Comparison of ENCODE assay signal across 1 cellular context in the genomic region with DNA sequence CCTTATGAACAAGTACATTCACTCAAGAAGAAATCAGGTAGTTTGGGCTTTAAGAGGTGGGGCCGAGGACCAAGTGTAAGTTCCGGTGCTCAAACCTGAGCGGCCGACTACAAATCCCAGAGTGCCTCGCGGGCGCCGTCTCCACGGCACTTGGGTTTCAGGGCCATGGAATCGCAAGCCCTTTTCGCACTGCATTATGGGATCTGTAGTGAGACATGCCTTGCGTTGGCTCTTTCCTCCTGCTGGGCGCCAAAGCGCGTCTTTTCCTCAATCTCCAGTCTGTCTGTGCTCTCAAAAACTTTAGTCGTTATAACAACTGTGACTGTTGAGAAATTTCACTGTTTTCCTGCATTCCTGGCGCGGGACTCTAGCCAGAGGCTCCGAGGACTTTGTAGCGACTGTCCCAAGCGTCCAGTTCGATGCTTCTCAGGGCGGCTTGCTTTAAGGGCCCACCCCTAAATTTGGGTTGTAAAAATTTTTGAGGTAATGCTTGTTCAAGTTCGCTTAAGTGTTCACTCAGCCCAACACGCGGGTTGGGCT.
A peak's percentile ranks its signal among the peaks of the same experiment; 100 is the strongest.
TF ChIP-seq lines count a peak whose summit lies in the region.

No MANE protein-coding gene starts in this region.

TF ChIP-seq in K562, 482 proteins besides CTCF, POLR2A, EP300 and RAD21 (continued from another document and continues in another):
- TF ChIP-seq PRDM10 (IDR thresholded peaks at IDR 0.05; ENCODE audit: partially characterized antibody) (peak; percentile 20), CBX3 (IDR thresholded peaks at IDR 0.05; ENCODE audit: borderline replicate concordance in 1 of 2, low read length in 2 of 2) (no peak), PRMT5 (CRISPR knock-in tag; IDR thresholded peaks at IDR 0.05) (no peak), NBN (IDR thresholded peaks at IDR 0.05; ENCODE audit: low read depth) (peak; percentile 30; the same call in 1 of the 2 replicates), ATF7 (IDR thresholded peaks at IDR 0.05) (peak; percentile 31), ZNF766 (CRISPR knock-in tag; conservative IDR thresholded peaks at IDR 0.05) (peak; percentile 80), ZNF280B (CRISPR knock-in tag; IDR thresholded peaks at IDR 0.05) (no peak), SMAD4 (CRISPR knock-in tag; conservative IDR thresholded peaks at IDR 0.05) (no peak), STAT5A (IDR thresholded peaks at IDR 0.05; ENCODE audit: borderline replicate concordance, low read length) (no peak), TAL1 (IDR thresholded peaks at IDR 0.05) (no peak), FOXK1 (CRISPR knock-in tag; IDR thresholded peaks at IDR 0.05; ENCODE audit: borderline replicate concordance) (no peak), ZNF253 (CRISPR knock-in tag; conservative IDR thresholded peaks at IDR 0.05) (no peak), POLR2AphosphoS5 (IDR thresholded peaks at IDR 0.05; ENCODE audit: control insufficient read depth, insufficient read depth, low read depth, low read length) (no peak; the same call in 1 of the 2 replicates), NFATC3 (IDR thresholded peaks at IDR 0.05) (no peak), FOSL1 (tag; conservative IDR thresholded peaks at IDR 0.05) (no peak), GABPA (tag; conservative IDR thresholded peaks at IDR 0.05; ENCODE audit: low read depth) (peak; percentile 79), ZNF23 (CRISPR knock-in tag; IDR thresholded peaks at IDR 0.05) (no peak), POLR2AphosphoS2 (IDR thresholded peaks at IDR 0.05; ENCODE audit: low read length) (no peak), NCOA4 (IDR thresholded peaks at IDR 0.05; ENCODE audit: partially characterized antibody) (no peak), MAFG (tag; conservative IDR thresholded peaks at IDR 0.05) (no peak), XRCC5 (IDR thresholded peaks at IDR 0.05; ENCODE audit: low read depth, low read length) (0 out of 2 replicates have a peak, but pooled peaks have one; percentile 50), ZC3H11A (IDR thresholded peaks at IDR 0.05; ENCODE audit: low read depth, low read length) (no peak), SP2 (IDR thresholded peaks at IDR 0.05; ENCODE audit: extremely low read depth, low read depth, low read length, poor library complexity, severe bottlenecking) (no peak), YBX1 (IDR thresholded peaks at IDR 0.05) (no peak), PHF20 (IDR thresholded peaks at IDR 0.05; ENCODE audit: partially characterized antibody) (peak; percentile 29), LARP7 (IDR thresholded peaks at IDR 0.05) (no peak), ZNF146 (CRISPR knock-in tag; IDR thresholded peaks at IDR 0.05; ENCODE audit: unreplicated experiment) (no peak), ARHGAP35 (IDR thresholded peaks at IDR 0.05; ENCODE audit: partially characterized antibody) (no peak), HCFC1 (IDR thresholded peaks at IDR 0.05; ENCODE audit: low read depth, low read length) (peak; percentile 96), ZFPM2 (CRISPR knock-in tag; IDR thresholded peaks at IDR 0.05) (no peak), BRCA1 (IDR thresholded peaks at IDR 0.05) (no peak), BRCA1 (CRISPR knock-in tag; IDR thresholded peaks at IDR 0.05) (no peak), RFX1 (IDR thresholded peaks at IDR 0.05) (peak; percentile 64), MIER1 (IDR thresholded peaks at IDR 0.05; ENCODE audit: low read depth) (no peak), CHD2 (IDR thresholded peaks at IDR 0.05; ENCODE audit: low read depth, low read length) (no peak), SREBF2 (CRISPR knock-in tag; IDR thresholded peaks at IDR 0.05) (no peak), TEAD4 (IDR thresholded peaks at IDR 0.05; ENCODE audit: low read length) (peak; percentile 16; the same call in 1 of the 2 replicates), TEAD4 (CRISPR knock-in tag; IDR thresholded peaks at IDR 0.05; ENCODE audit: borderline replicate concordance) (no peak), HIVEP1 (CRISPR knock-in tag; IDR thresholded peaks at IDR 0.05) (no peak)
- TF ChIP-seq, protein P1, sequence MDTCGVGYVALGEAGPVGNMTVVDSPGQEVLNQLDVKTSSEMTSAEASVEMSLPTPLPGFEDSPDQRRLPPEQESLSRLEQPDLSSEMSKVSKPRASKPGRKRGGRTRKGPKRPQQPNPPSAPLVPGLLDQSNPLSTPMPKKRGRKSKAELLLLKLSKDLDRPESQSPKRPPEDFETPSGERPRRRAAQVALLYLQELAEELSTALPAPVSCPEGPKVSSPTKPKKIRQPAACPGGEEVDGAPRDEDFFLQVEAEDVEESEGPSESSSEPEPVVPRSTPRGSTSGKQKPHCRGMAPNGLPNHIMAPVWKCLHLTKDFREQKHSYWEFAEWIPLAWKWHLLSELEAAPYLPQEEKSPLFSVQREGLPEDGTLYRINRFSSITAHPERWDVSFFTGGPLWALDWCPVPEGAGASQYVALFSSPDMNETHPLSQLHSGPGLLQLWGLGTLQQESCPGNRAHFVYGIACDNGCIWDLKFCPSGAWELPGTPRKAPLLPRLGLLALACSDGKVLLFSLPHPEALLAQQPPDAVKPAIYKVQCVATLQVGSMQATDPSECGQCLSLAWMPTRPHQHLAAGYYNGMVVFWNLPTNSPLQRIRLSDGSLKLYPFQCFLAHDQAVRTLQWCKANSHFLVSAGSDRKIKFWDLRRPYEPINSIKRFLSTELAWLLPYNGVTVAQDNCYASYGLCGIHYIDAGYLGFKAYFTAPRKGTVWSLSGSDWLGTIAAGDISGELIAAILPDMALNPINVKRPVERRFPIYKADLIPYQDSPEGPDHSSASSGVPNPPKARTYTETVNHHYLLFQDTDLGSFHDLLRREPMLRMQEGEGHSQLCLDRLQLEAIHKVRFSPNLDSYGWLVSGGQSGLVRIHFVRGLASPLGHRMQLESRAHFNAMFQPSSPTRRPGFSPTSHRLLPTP (IDR thresholded peaks at IDR 0.05; ENCODE audit: borderline replicate concordance, extremely low read depth, insufficient read length): no peak
- TF ChIP-seq, protein P2, sequence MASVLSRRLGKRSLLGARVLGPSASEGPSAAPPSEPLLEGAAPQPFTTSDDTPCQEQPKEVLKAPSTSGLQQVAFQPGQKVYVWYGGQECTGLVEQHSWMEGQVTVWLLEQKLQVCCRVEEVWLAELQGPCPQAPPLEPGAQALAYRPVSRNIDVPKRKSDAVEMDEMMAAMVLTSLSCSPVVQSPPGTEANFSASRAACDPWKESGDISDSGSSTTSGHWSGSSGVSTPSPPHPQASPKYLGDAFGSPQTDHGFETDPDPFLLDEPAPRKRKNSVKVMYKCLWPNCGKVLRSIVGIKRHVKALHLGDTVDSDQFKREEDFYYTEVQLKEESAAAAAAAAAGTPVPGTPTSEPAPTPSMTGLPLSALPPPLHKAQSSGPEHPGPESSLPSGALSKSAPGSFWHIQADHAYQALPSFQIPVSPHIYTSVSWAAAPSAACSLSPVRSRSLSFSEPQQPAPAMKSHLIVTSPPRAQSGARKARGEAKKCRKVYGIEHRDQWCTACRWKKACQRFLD (CRISPR knock-in tag; IDR thresholded peaks at IDR 0.05): no peak
- TF ChIP-seq, protein P3, sequence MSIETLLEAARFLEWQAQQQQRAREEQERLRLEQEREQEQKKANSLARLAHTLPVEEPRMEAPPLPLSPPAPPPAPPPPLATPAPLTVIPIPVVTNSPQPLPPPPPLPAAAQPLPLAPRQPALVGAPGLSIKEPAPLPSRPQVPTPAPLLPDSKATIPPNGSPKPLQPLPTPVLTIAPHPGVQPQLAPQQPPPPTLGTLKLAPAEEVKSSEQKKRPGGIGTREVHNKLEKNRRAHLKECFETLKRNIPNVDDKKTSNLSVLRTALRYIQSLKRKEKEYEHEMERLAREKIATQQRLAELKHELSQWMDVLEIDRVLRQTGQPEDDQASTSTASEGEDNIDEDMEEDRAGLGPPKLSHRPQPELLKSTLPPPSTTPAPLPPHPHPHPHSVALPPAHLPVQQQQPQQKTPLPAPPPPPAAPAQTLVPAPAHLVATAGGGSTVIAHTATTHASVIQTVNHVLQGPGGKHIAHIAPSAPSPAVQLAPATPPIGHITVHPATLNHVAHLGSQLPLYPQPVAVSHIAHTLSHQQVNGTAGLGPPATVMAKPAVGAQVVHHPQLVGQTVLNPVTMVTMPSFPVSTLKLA (conservative IDR thresholded peaks at IDR 0.05): no peak; a peak in 1 of 4 replicates
- TF ChIP-seq, protein P4, sequence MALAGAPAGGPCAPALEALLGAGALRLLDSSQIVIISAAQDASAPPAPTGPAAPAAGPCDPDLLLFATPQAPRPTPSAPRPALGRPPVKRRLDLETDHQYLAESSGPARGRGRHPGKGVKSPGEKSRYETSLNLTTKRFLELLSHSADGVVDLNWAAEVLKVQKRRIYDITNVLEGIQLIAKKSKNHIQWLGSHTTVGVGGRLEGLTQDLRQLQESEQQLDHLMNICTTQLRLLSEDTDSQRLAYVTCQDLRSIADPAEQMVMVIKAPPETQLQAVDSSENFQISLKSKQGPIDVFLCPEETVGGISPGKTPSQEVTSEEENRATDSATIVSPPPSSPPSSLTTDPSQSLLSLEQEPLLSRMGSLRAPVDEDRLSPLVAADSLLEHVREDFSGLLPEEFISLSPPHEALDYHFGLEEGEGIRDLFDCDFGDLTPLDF (CRISPR knock-in tag; IDR thresholded peaks at IDR 0.05): 0 out of 2 replicates have a peak, but pooled peaks have one; percentile 40
- TF ChIP-seq, protein P5, sequence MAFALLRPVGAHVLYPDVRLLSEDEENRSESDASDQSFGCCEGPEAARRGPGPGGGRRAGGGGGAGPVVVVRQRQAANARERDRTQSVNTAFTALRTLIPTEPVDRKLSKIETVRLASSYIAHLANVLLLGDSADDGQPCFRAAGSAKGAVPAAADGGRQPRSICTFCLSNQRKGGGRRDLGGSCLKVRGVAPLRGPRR (CRISPR knock-in tag; IDR thresholded peaks at IDR 0.05): no peak
- TF ChIP-seq, protein P6, sequence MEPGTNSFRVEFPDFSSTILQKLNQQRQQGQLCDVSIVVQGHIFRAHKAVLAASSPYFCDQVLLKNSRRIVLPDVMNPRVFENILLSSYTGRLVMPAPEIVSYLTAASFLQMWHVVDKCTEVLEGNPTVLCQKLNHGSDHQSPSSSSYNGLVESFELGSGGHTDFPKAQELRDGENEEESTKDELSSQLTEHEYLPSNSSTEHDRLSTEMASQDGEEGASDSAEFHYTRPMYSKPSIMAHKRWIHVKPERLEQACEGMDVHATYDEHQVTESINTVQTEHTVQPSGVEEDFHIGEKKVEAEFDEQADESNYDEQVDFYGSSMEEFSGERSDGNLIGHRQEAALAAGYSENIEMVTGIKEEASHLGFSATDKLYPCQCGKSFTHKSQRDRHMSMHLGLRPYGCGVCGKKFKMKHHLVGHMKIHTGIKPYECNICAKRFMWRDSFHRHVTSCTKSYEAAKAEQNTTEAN (CRISPR knock-in tag; IDR thresholded peaks at IDR 0.05): no peak
- TF ChIP-seq, protein P7, sequence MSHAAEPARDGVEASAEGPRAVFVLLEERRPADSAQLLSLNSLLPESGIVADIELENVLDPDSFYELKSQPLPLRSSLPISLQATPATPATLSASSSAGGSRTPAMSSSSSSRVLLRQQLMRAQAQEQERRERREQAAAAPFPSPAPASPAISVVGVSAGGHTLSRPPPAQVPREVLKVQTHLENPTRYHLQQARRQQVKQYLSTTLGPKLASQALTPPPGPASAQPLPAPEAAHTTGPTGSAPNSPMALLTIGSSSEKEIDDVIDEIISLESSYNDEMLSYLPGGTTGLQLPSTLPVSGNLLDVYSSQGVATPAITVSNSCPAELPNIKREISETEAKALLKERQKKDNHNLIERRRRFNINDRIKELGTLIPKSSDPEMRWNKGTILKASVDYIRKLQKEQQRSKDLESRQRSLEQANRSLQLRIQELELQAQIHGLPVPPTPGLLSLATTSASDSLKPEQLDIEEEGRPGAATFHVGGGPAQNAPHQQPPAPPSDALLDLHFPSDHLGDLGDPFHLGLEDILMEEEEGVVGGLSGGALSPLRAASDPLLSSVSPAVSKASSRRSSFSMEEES (CRISPR knock-in tag; IDR thresholded peaks at IDR 0.05): no peak
- TF ChIP-seq, protein P8, sequence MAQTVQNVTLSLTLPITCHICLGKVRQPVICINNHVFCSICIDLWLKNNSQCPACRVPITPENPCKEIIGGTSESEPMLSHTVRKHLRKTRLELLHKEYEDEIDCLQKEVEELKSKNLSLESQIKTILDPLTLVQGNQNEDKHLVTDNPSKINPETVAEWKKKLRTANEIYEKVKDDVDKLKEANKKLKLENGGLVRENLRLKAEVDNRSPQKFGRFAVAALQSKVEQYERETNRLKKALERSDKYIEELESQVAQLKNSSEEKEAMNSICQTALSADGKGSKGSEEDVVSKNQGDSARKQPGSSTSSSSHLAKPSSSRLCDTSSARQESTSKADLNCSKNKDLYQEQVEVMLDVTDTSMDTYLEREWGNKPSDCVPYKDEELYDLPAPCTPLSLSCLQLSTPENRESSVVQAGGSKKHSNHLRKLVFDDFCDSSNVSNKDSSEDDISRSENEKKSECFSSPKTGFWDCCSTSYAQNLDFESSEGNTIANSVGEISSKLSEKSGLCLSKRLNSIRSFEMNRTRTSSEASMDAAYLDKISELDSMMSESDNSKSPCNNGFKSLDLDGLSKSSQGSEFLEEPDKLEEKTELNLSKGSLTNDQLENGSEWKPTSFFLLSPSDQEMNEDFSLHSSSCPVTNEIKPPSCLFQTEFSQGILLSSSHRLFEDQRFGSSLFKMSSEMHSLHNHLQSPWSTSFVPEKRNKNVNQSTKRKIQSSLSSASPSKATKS (CRISPR knock-in tag; IDR thresholded peaks at IDR 0.05): no peak
